Comparison of ENCODE assay signal across 20 cellular contexts in the genomic region with DNA sequence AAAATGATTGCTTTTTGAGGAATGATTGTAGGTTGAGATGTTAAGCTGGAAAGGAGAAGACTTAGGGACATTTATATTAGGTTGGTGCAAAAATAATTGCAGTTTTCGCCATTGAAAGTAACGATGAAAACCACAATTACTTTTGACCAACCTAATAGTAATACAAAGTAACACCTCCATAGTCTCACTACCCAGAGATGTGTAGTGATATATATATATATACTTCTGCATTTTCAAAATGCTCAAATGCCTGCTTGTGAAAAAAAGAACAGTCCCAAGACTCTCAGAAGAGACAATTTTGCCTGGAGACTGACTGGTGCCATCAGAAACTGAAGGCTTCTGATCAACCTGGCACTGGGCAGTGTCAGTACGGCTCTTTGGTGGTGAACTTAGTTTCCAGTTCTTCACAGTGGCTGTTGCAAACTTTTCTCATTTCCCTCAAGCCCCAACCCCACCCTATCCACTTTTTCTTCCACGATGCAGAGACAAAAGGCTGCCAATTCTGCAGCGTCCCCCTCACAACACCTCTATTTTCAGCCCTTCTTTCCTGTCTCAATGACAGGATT. TPM values are rescaled to one million over a fixed set of nuclear protein-coding genes. Genes with fewer than 3 reads are reported as not detected.
DNase-seq lines count a peak whose midpoint lies in the region; ATAC-seq lines count a peak whose summit lies in the region.
"Had no signal": no experiment of that assay in that cellular context is flagged by ENCODE, and none has a peak within 500 bp of the region (broad histone marks: within the 10 kb centered on the region; RNA-seq: fewer than 3 reads in every experiment).

No MANE protein-coding gene starts in this region.

- no peaks in the 10 kb centered on the region for H3K27me3 Mint-ChIP-seq in activated CD4-positive, alpha-beta T cell treated with anti-CD3 and anti-CD28 coated beads for 36 hours
- no peaks in the 10 kb centered on the region for H3K27me3 Mint-ChIP-seq in dendritic cell treated with granulocyte-macrophage colony-stimulating factor and Interleukin-4, amounts not matched to agents 40 ng/mL and 50 ng/mL, for 4 days
- H3K27me3 Mint-ChIP-seq: CD4-positive, alpha-beta memory T cell had no signal

- H3K4me1 Mint-ChIP-seq in activated CD4-positive, alpha-beta T cell treated with anti-CD3 and anti-CD28 coated beads for 36 hours: peaks cover 27% of the 10 kb centered on the region
- H3K4me1 Mint-ChIP-seq in dendritic cell treated with granulocyte-macrophage colony-stimulating factor and Interleukin-4, amounts not matched to agents 40 ng/mL and 50 ng/mL, for 4 days (ENCODE audit: low read depth): peaks cover 48% of the 10 kb centered on the region

- peak overlapping the region; percentile 68 for H3K27ac Mint-ChIP-seq in activated CD4-positive, alpha-beta T cell treated with anti-CD3 and anti-CD28 coated beads for 36 hours
- H3K27ac Mint-ChIP-seq in dendritic cell treated with granulocyte-macrophage colony-stimulating factor and Interleukin-4, amounts not matched to agents 40 ng/mL and 50 ng/mL, for 4 days: peak overlapping the region; percentile 86

- intact Hi-C loops in activated CD4-positive, alpha-beta T cell treated with anti-CD3 and anti-CD28 coated beads for 36 hours (cut with DNase I, micrococcal nuclease): loop anchor here in 1 of 2 experiments (5.0 to 10.0 kb wide), 2 partner anchors 34 to 377 kb away; a partner anchor contains a TSS
- intact Hi-C loops in dendritic cell treated with granulocyte-macrophage colony-stimulating factor and Interleukin-4, amounts not matched to agents 40 ng/mL and 50 ng/mL, for 4 days (cut with micrococcal nuclease): loop anchor here (5.0 to 10.0 kb wide), 3 partner anchors 34 to 457 kb away; a partner anchor contains a TSS

- H3K9me3 Mint-ChIP-seq in activated CD4-positive, alpha-beta T cell treated with anti-CD3 and anti-CD28 coated beads for 36 hours (ENCODE audit: low read depth): no peaks in the 10 kb centered on the region
- peaks cover 13% of the 10 kb centered on the region for H3K9me3 Mint-ChIP-seq in dendritic cell treated with granulocyte-macrophage colony-stimulating factor and Interleukin-4, amounts not matched to agents 40 ng/mL and 50 ng/mL, for 4 days
- H3K9me3 Mint-ChIP-seq: CD4-positive, alpha-beta memory T cell had no signal

- peaks cover 10% of the 10 kb centered on the region for H3K36me3 Mint-ChIP-seq in activated CD4-positive, alpha-beta T cell treated with anti-CD3 and anti-CD28 coated beads for 36 hours (ENCODE audit: low read depth)
- H3K36me3 Mint-ChIP-seq in dendritic cell treated with granulocyte-macrophage colony-stimulating factor and Interleukin-4, amounts not matched to agents 40 ng/mL and 50 ng/mL, for 4 days (ENCODE audit: low read depth): peaks cover 21% of the 10 kb centered on the region

- POLR2A ChIA-PET in activated CD4-positive, alpha-beta T cell treated with anti-CD3 and anti-CD28 coated beads for 36 hours (lab: Charles Lee): no interaction called here

- CTCF ChIA-PET in activated CD4-positive, alpha-beta T cell treated with anti-CD3 and anti-CD28 coated beads for 36 hours (lab: Charles Lee): no interaction called here

- DNase-seq in activated CD4-positive, alpha-beta T cell treated with anti-CD3 and anti-CD28 coated beads for 36 hours: no peak
- DNase-seq in activated CD4-positive, alpha-beta T cell treated with anti-CD3 and anti-CD28 coated beads, Interleukin-2, amount 50 U/mL, for 4 hours: no peak
- DNase-seq in NCI-H2107 (lab: John Stamatoyannopoulos, UW): no peak
- DNase-seq in anterior cingulate cortex (lab: John Stamatoyannopoulos, UW): no peak
- DNase-seq: AML-193, DMS53, KG1, NCI-H1694 treated with DMSO at 0.1 percent for 48 hours, NCI-H2227 treated with DMSO at 0.1 percent for 48 hours, NCI-H524, NCI-H82, PC-3, RPMI8226, SHP77 treated with DMSO at 0.1 percent for 48 hours, SK-N-SH had no signal

- H3K4me3 Mint-ChIP-seq in activated CD4-positive, alpha-beta T cell treated with anti-CD3 and anti-CD28 coated beads for 36 hours: no peak overlapping the region
- H3K4me3 Mint-ChIP-seq in dendritic cell treated with granulocyte-macrophage colony-stimulating factor and Interleukin-4, amounts not matched to agents 40 ng/mL and 50 ng/mL, for 4 days: peak overlapping the region; percentile 14

- no peak for ATAC-seq in activated CD4-positive, alpha-beta T cell treated with anti-CD3 and anti-CD28 coated beads for 36 hours
- ATAC-seq in GM18498 (IDR thresholded peaks at IDR 0.05; ENCODE audit: unreplicated experiment) (peak; percentile 50), HG03342 (IDR thresholded peaks at IDR 0.05; ENCODE audit: unreplicated experiment) (peak; percentile 38), GM18511 (IDR thresholded peaks at IDR 0.05; ENCODE audit: unreplicated experiment) (no peak)
- ATAC-seq: PC-3 had no signal

RNA-seq across cellular contexts. Expression of a gene that starts 35.1 kb away (rescaled TPM):
- 10 to 100 TPM; 32.6 to 34.4 TPM for total RNA-seq in activated CD4-positive, alpha-beta T cell treated with anti-CD3 and anti-CD28 coated beads for 36 hours

Comparison
In these comparisons a context has a peak if more than half of its experiments do, and no peak if none do; other contexts are left out.
1. ATAC-seq: peak in GM18498 (single experiment) and HG03342 (single experiment); none in activated CD4-positive, alpha-beta T cell treated with anti-CD3 and anti-CD28 coated beads for 36 hours (single experiment) and GM18511 (single experiment).